Comparison of ENCODE assay signal across 8 cellular contexts in genomic region chr3:158918008-158918407, GRCh38.
DNase-seq lines count a peak whose midpoint lies in the region; ATAC-seq and TF ChIP-seq lines count a peak whose summit lies in the region.

No MANE protein-coding gene starts in this region.

- DNase-seq in DND-41 (peak; percentile 56), NCI-H2107 treated with DMSO at 0.1 percent for 48 hours (lab: John Stamatoyannopoulos, UW; ENCODE audit: unreplicated experiment) (peak; percentile 35), amniotic stem cell (lab: John Stamatoyannopoulos, UW) (peak; percentile 57), iPS-NIHi7 (ENCODE audit: extremely low spot score) (peak; percentile 79), transverse colon (peak; percentile 24), GDM1 (lab: John Stamatoyannopoulos, UW) (no peak)

- no peak for TF ChIP-seq EP300 in transverse colon (IDR thresholded peaks at IDR 0.05; ENCODE audit: low read depth)

- H3K36me3 ChIP-seq in DND-41 (ENCODE audit: insufficient read depth, low read length) (no peaks in the 10 kb centered on the region), transverse colon (no peaks in the 10 kb centered on the region)

- H3K9me3 ChIP-seq in DND-41 (ENCODE audit: insufficient read depth, low read length, severe bottlenecking) (no peaks in the 10 kb centered on the region), transverse colon (no peaks in the 10 kb centered on the region)

- H2AFZ ChIP-seq in DND-41 (ENCODE audit: low read depth, low read length) = no peak overlapping the region

- H3K27me3 ChIP-seq in DND-41 (ENCODE audit: insufficient read depth, low read length, poor library complexity) = no peaks in the 10 kb centered on the region
- H3K27me3 ChIP-seq in transverse colon = no peaks in the 10 kb centered on the region

- H4K20me1 ChIP-seq in DND-41 (ENCODE audit: insufficient read depth, low read length) = no peaks in the 10 kb centered on the region

- H3K4me3 ChIP-seq in DND-41 (ENCODE audit: low read depth in 1 of 2, low read length in 2 of 2) (no peak overlapping the region), transverse colon (no peak overlapping the region)

- no peaks in the 10 kb centered on the region for H3K79me2 ChIP-seq in DND-41 (ENCODE audit: insufficient read depth, low read length)

- no peak overlapping the region for H3K27ac ChIP-seq in DND-41 (ENCODE audit: low read length)
- H3K27ac ChIP-seq in transverse colon = no peak overlapping the region

- in situ Hi-C loops in transverse colon (cut with MboI; ENCODE audit: low pct_ligation_motif_present in 1 of 4, low pct_unique_long_range_greater_than_20kb in 1 of 4, low sequenced_read_pairs in 3 of 4) = no loop called here

- no peaks in the 10 kb centered on the region for H3K4me1 ChIP-seq in DND-41 (ENCODE audit: insufficient read depth, low read length)
- H3K4me1 ChIP-seq in transverse colon = no peaks in the 10 kb centered on the region

- ATAC-seq in DND-41 (ENCODE audit: insufficient read depth, low read depth) (peak; percentile 85), GM18909 (IDR thresholded peaks at IDR 0.05; ENCODE audit: poor library complexity, unreplicated experiment) (peak; percentile 90), HG03045 (IDR thresholded peaks at IDR 0.05; ENCODE audit: unreplicated experiment) (peak; percentile 74)

- TF ChIP-seq CTCF in DND-41 (IDR thresholded peaks at IDR 0.05; ENCODE audit: borderline replicate concordance, extremely low read depth, low read length, poor library complexity, severe bottlenecking) = peak; percentile 74
- TF ChIP-seq CTCF in transverse colon (IDR thresholded peaks at IDR 0.05) = peak; percentile 30 to 46 (median 37)

- no peak overlapping the region for H3K9ac ChIP-seq in DND-41 (ENCODE audit: low read depth, low read length)

- WGBS in transverse colon (ENCODE audit: low coverage in 1 of 2), 2 donors = 21 to 24% methylated on average over 2 to 3 of the region's 3 CpGs

- intact Hi-C loops in transverse colon (cut with DNase I; ENCODE audit: low total_unique reads) = no loop called here

- no peak for TF ChIP-seq POLR2A in transverse colon (IDR thresholded peaks at IDR 0.05)

- H3K4me2 ChIP-seq in DND-41 (ENCODE audit: insufficient read depth, low read length) = no peak overlapping the region
